In the genomic region with DNA sequence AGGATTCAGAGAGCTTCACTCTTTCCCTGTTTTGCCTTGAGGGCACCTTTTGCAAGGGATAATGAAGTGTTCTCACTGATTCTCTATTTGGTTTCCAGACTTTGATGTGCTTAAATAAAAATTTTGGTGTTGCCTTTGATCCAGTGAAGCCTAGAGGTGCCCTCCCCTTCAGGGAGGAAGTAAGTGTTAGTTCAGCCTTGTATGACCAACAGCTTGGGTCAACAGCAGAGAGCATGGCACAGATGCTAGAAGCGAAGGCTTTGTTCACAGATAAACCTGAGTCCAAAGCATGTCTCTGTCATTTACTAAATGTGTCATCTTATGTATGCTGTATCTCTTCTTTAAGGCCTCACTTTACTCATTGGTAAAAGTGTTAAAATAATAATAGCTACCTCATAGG, we compare ENCODE assay signal across 21 cellular contexts. TPM values are rescaled to one million over a fixed set of nuclear protein-coding genes. Genes with fewer than 3 reads are reported as not detected.
"Had no signal": no experiment of that assay in that cellular context is flagged by ENCODE, and none has a peak within 500 bp of the region (broad histone marks: within the 10 kb centered on the region; RNA-seq: fewer than 3 reads in every experiment).

No MANE protein-coding gene starts in this region.

- ATAC-seq: esophagus mucosa; gastrocnemius medialis; heart right ventricle; left lobe of liver; naive thymus-derived CD8-positive, alpha-beta T cell had no signal

- H3K36me3 ChIP-seq: gastrocnemius medialis, heart right ventricle, neutrophil, sigmoid colon had no signal

- H3K4me1 ChIP-seq: gastrocnemius medialis, sigmoid colon had no signal

- H3K27ac ChIP-seq: coronary artery, dorsolateral prefrontal cortex, gastrocnemius medialis, heart right ventricle, neutrophil, sigmoid colon, skin epidermis had no signal

- H3K27me3 ChIP-seq: dorsolateral prefrontal cortex, gastrocnemius medialis, heart right ventricle, neutrophil, sigmoid colon had no signal

- H3K4me3 ChIP-seq: coronary artery, dorsolateral prefrontal cortex, gastrocnemius medialis, heart right ventricle, sigmoid colon, skin epidermis had no signal

- DNase-seq: dorsolateral prefrontal cortex; effector CD8-positive, alpha-beta T cell; gastrocnemius medialis; heart right ventricle; hypothalamus; kidney glomerular epithelial cell; mammary epithelial cell; naive thymus-derived CD8-positive, alpha-beta T cell; posterior cingulate gyrus; sigmoid colon; stimulated activated CD4-positive, alpha-beta T cell treated with anti-CD3 and anti-CD28 coated beads, Interleukin-12 subunit alpha, Interleukin-12 subunit beta, amount 100 ng/mL, for 4 hours; stimulated activated CD4-positive, alpha-beta T cell treated with anti-CD3 and anti-CD28 coated beads, Interleukin-2, amount 100 ng/mL, for 48 hours; stimulated activated naive CD4-positive, alpha-beta T cell treated with Interleukin-2 at 50 U/mL for 16 hours; trophoblast cell had no signal

- H3K9me3 ChIP-seq: gastrocnemius medialis, neutrophil, sigmoid colon had no signal

RNA-seq across cellular contexts. Expression of gene STXBP6, which starts 52.8 kb away (rescaled TPM):
- total RNA-seq: mononuclear cell; naive thymus-derived CD8-positive, alpha-beta T cell; pulmonary artery endothelial cell had no signal
